9 cellular contexts compared by ENCODE assay signal in the genomic region with DNA sequence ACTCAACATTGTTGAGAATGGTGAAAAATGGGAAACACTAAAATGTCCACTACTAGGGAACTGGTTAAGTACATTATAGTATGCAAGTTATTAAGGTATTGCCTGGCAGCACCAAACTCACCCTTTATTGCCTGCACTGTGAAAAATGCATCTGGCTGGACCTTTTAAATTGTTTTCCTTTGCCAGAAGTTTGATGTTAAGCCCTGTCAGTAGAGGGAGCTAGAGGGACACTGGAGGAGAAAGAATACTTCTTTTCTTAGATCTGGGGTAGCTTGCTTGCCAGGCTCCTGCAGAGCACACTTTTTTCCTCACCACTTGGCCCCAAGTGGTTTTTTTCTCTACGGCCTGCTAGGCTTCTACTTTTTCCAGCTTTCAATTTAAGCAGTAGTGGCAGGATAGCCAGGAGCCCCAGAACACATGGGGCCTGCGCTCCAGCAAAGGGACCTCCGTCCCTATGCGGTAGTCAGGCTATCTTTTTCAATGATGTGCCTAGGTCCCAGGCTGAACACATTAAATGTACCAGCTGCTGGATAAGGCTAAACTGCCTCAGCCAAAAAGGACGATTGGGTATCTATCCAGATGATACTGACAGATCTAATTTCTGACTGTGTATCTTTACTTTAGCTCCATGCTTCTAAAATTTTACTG. TPM values are rescaled to one million over a fixed set of nuclear protein-coding genes. Genes with fewer than 3 reads are reported as not detected.
A peak's percentile ranks its signal among the peaks of the same experiment; 100 is the strongest.
DNase-seq lines count a peak whose midpoint lies in the region; ATAC-seq, FAIRE-seq and TF ChIP-seq lines count a peak whose summit lies in the region.
"Had no signal": no experiment of that assay in that cellular context is flagged by ENCODE, and none has a peak within 500 bp of the region (broad histone marks: within the 10 kb centered on the region; RNA-seq: fewer than 3 reads in every experiment).

No MANE protein-coding gene starts in this region.

- no peaks in the 10 kb centered on the region for H3K36me3 ChIP-seq in small intestine (ENCODE audit: control insufficient read depth in 2 of 2, insufficient read depth in 2 of 2, low read length in 2 of 2)

- no peak overlapping the region for H3K27ac Mint-ChIP-seq in activated naive CD4-positive, alpha-beta T cell treated with anti-CD3 and anti-CD28 coated beads, Interleukin-2, amount 10 ng/mL, durations not matched to agents 7 days and 5 days

- no peak for TF ChIP-seq CTCF in omental fat pad (IDR thresholded peaks at IDR 0.05)

- CTCF ChIA-PET in activated naive CD4-positive, alpha-beta T cell treated with anti-CD3 and anti-CD28 coated beads, Interleukin-2, amount 10 ng/mL, durations not matched to agents 7 days and 5 days (lab: Charles Lee) = interaction anchor here (0.9 to 2.5 kb wide), 10 partner anchors 10 to 225 kb away, joined by 3 to 24 read pairs (median 5); no protein-coding TSS in a partner anchor

- H3K4me1 Mint-ChIP-seq in activated naive CD4-positive, alpha-beta T cell treated with anti-CD3 and anti-CD28 coated beads, Interleukin-2, amount 10 ng/mL, durations not matched to agents 7 days and 5 days = no peaks in the 10 kb centered on the region

- H3K27ac ChIP-seq in small intestine (ENCODE audit: low read depth in 1 of 2, low read length in 1 of 2) = no peak overlapping the region
- H3K27ac ChIP-seq: skin epidermis had no signal

- peak; percentile 24 for DNase-seq in activated naive CD4-positive, alpha-beta T cell treated with anti-CD3 and anti-CD28 coated beads, Interleukin-2, amount 10 ng/mL, durations not matched to agents 7 days and 5 days
- DNase-seq in activated naive CD4-positive, alpha-beta T cell (lab: John Stamatoyannopoulos, UW) = no peak
- DNase-seq in NCI-H2171 treated with DMSO at 0.1 percent for 48 hours (lab: John Stamatoyannopoulos, UW) = peak; percentile 56
- DNase-seq in dermis blood vessel endothelial cell = peak; percentile 61
- peak; percentile 68 for DNase-seq in small intestine
- no peak for DNase-seq in omental fat pad (ENCODE audit: low spot score)

- H3K27me3 Mint-ChIP-seq in activated naive CD4-positive, alpha-beta T cell treated with anti-CD3 and anti-CD28 coated beads, Interleukin-2, amount 10 ng/mL, durations not matched to agents 7 days and 5 days = peaks cover 6% of the 10 kb centered on the region

- no peaks in the 10 kb centered on the region for H3K9me3 ChIP-seq in small intestine (ENCODE audit: control insufficient read depth, low read depth)

- no peaks in the 10 kb centered on the region for H3K36me3 Mint-ChIP-seq in activated naive CD4-positive, alpha-beta T cell treated with anti-CD3 and anti-CD28 coated beads, Interleukin-2, amount 10 ng/mL, durations not matched to agents 7 days and 5 days

- 86 to 91% (median 89%) methylated on average over 5 of the region's 5 CpGs for WGBS in small intestine, 3 donors

- H3K4me1 ChIP-seq in small intestine (ENCODE audit: control insufficient read depth in 2 of 2, insufficient read depth in 1 of 2, low read depth in 1 of 2, low read length in 1 of 2) = no peaks in the 10 kb centered on the region

- ATAC-seq in HG03175 (IDR thresholded peaks at IDR 0.05; ENCODE audit: unreplicated experiment) (no peak), omental fat pad (ENCODE audit: low FRiP score) (no peak), GM18907 (IDR thresholded peaks at IDR 0.05; ENCODE audit: unreplicated experiment) (no peak)

- no peaks in the 10 kb centered on the region for H3K27me3 ChIP-seq in small intestine (ENCODE audit: control insufficient read depth in 2 of 2, insufficient read depth in 2 of 2, low read length in 2 of 2)

- peaks cover 4% of the 10 kb centered on the region for H3K9me3 Mint-ChIP-seq in activated naive CD4-positive, alpha-beta T cell treated with anti-CD3 and anti-CD28 coated beads, Interleukin-2, amount 10 ng/mL, durations not matched to agents 7 days and 5 days

- H3K4me3 Mint-ChIP-seq in activated naive CD4-positive, alpha-beta T cell treated with anti-CD3 and anti-CD28 coated beads, Interleukin-2, amount 10 ng/mL, durations not matched to agents 7 days and 5 days = no peak overlapping the region

- no peak overlapping the region for H3K4me3 ChIP-seq in small intestine (ENCODE audit: low read depth in 1 of 2, low read length in 2 of 2)
- H3K4me3 ChIP-seq: skin epidermis had no signal

- no peak for FAIRE-seq in small intestine (lab: Jason Lieb, UNC)

RNA-seq across cellular contexts. Expression of gene HABP4, which starts 8.0 kb away (rescaled TPM):
- total RNA-seq in dermis blood vessel endothelial cell = 7.3 and 9.0 TPM in 2 replicates
- 1 to 10 TPM; 1.1 to 7.9 (median 4.1) TPM for polyA plus RNA-seq in small intestine
- total RNA-seq in omental fat pad = 10 to 100 TPM in 3 of 4 donors, 1 to 10 TPM in 1; 9.2 to 23.4 (median 14.2) TPM

RNA-seq across cellular contexts. Expression of gene ZNF367, which starts 23.8 kb away (rescaled TPM):
- total RNA-seq in dermis blood vessel endothelial cell (8.0 and 12.8 TPM in 2 replicates), omental fat pad (1 to 10 TPM in 3 of 4 donors, under 1 TPM in 1; 0.50 to 2.7 (median 1.9) TPM)
- 1 to 10 TPM in 2 of 3 donors, under 1 TPM in 1; 0.54 to 4.6 (median 1.3) TPM for polyA plus RNA-seq in small intestine

RNA-seq across cellular contexts. Expression of gene SLC35D2, which starts 58.4 kb away (rescaled TPM):
- total RNA-seq in dermis blood vessel endothelial cell = 29.2 and 31.1 TPM in 2 replicates
- 10 to 100 TPM; 57.2 to 92.7 (median 79.4) TPM for polyA plus RNA-seq in small intestine
- total RNA-seq in omental fat pad = 10 to 100 TPM; 13.8 to 18.4 (median 15.7) TPM

Comparison
In these comparisons a context has a peak if more than half of its experiments do, and no peak if none do; other contexts are left out.
1. DNase-seq: peak in activated naive CD4-positive, alpha-beta T cell treated with anti-CD3 and anti-CD28 coated beads, Interleukin-2, amount 10 ng/mL, durations not matched to agents 7 days and 5 days (single experiment), NCI-H2171 treated with DMSO at 0.1 percent for 48 hours (single experiment), dermis blood vessel endothelial cell (single experiment) and small intestine (single experiment); none in activated naive CD4-positive, alpha-beta T cell (0 of 4) and omental fat pad (single experiment).